36 cellular contexts compared by ENCODE assay signal in genomic region chr11:64834031-64834722, GRCh38.
"Had no signal": no experiment of that assay in that cellular context is flagged by ENCODE, and none has a peak within 500 bp of the region (broad histone marks: within the 10 kb centered on the region; RNA-seq: fewer than 3 reads in every experiment).

No MANE protein-coding gene starts in this region.

- H3K36me3 ChIP-seq: adrenal gland, MG63 had no signal

- DNase-seq: activated B cell treated with CpG ODN at 0.5 μM for 24 hours; activated CD4-positive, alpha-beta memory T cell treated with anti-CD3 and anti-CD28 coated beads for 36 hours; activated CD4-positive, alpha-beta T cell treated with anti-CD3 and anti-CD28 coated beads for 4 hours; activated CD4-positive, alpha-beta T cell treated with anti-CD3 and anti-CD28 coated beads, Interleukin-2, amount 50 U/mL, for 1 hour; activated CD4-positive, CD25-positive, alpha-beta regulatory T cell treated with anti-CD3 and anti-CD28 coated beads, Interleukin-2, amount 50 U/mL, for 72 hours; activated CD8-positive, alpha-beta memory T cell treated with anti-CD3 and anti-CD28 coated beads, Interleukin-2, amount 50 U/mL, for 4 hours; activated gamma-delta T cell treated with Interleukin-2 at 50 U/mL for 16 hours; activated naive CD4-positive, alpha-beta T cell treated with anti-CD3 and anti-CD28 coated beads for 36 hours; activated T-cell treated with anti-CD3 and anti-CD28 coated beads for 4 hours; activated T-cell treated with anti-CD3 and anti-CD28 coated beads, Interleukin-2, amount 50 U/mL, for 4 hours; central memory CD4-positive, alpha-beta T cell; Kasumi-1; KG1; MG63; NCI-H1048; NCI-H1105 treated with DMSO at 0.1 percent for 48 hours; NCI-H1436; NCI-H1694; NCI-H1930; NCI-H2081 treated with DMSO at 0.1 percent for 48 hours; NCI-H226; NCI-H446 treated with DMSO at 0.1 percent for 48 hours; NCI-H524; NCI-H69; NCI-H82; PC-3; Peyer's patch; Right ventricle myocardium superior; RPMI8226; SW 1271; T-helper 1 cell; T-helper 2 cell; T-helper 9 cell had no signal

- ATAC-seq: activated naive CD4-positive, alpha-beta T cell treated with anti-CD3 and anti-CD28 coated beads, Interleukin-2, amount 50 U/mL, for 72 hours; activated T-cell treated with anti-CD3 and anti-CD28 coated beads, Interleukin-2, amount 50 U/mL, for 4 hours had no signal

- H3K4me1 ChIP-seq: Peyer's patch had no signal

- H3K9me3 ChIP-seq: adrenal gland, MG63, Peyer's patch had no signal

- H3K27me3 ChIP-seq: adrenal gland, MG63, Peyer's patch had no signal

- H3K4me3 ChIP-seq: adrenal gland, MG63, Peyer's patch had no signal

- H3K27ac ChIP-seq: Peyer's patch, VCaP had no signal
